Comparison of ENCODE assay signal across 1 cellular context in the genomic region with DNA sequence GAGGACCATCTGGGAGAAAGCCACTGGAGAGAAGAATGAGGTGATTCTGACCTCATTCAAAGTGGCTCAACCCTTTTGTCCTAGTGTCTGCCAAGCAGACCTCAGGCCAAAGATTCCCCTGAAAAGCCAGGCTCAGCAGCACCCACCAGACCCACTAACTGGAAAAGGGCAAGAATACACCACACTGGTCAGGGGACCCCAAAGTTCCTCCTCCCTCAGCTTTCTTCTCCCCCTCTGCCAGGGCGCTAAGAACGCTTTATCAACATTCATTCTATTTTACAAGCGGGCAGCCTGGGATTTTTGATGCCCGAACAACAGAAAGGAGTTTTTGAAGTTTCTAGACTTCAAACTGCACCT.
TF ChIP-seq lines count a peak whose summit lies in the region.

No MANE protein-coding gene starts in this region.

TF ChIP-seq in SK-N-SH treated with all-trans-retinoic acid at 6 μM for 48 hours, 23 proteins besides CTCF, POLR2A, EP300 and RAD21 (continued from another document):
- TF ChIP-seq, protein P1, sequence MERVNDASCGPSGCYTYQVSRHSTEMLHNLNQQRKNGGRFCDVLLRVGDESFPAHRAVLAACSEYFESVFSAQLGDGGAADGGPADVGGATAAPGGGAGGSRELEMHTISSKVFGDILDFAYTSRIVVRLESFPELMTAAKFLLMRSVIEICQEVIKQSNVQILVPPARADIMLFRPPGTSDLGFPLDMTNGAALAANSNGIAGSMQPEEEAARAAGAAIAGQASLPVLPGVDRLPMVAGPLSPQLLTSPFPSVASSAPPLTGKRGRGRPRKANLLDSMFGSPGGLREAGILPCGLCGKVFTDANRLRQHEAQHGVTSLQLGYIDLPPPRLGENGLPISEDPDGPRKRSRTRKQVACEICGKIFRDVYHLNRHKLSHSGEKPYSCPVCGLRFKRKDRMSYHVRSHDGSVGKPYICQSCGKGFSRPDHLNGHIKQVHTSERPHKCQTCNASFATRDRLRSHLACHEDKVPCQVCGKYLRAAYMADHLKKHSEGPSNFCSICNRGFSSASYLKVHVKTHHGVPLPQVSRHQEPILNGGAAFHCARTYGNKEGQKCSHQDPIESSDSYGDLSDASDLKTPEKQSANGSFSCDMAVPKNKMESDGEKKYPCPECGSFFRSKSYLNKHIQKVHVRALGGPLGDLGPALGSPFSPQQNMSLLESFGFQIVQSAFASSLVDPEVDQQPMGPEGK (CRISPR knock-in tag; IDR thresholded peaks at IDR 0.05; ENCODE audit: borderline replicate concordance), result no peak
- TF ChIP-seq RARB (CRISPR knock-in tag; IDR thresholded peaks at IDR 0.05) (no peak), CSRNP3 (CRISPR knock-in tag; IDR thresholded peaks at IDR 0.05) (no peak), TCF4 (CRISPR knock-in tag; IDR thresholded peaks at IDR 0.05; ENCODE audit: borderline replicate concordance) (no peak), ZFP30 (CRISPR knock-in tag; IDR thresholded peaks at IDR 0.05) (no peak), CSDC2 (CRISPR knock-in tag; IDR thresholded peaks at IDR 0.05) (no peak), SNAI2 (CRISPR knock-in tag; IDR thresholded peaks at IDR 0.05) (no peak), GLIS3 (CRISPR knock-in tag; IDR thresholded peaks at IDR 0.05) (no peak), CREB5 (CRISPR knock-in tag; IDR thresholded peaks at IDR 0.05; ENCODE audit: low read depth) (no peak), ARNTL (CRISPR knock-in tag; IDR thresholded peaks at IDR 0.05; ENCODE audit: borderline replicate concordance, low read depth) (no peak), ZC3H10 (CRISPR knock-in tag; IDR thresholded peaks at IDR 0.05) (no peak), ESRRG (CRISPR knock-in tag; IDR thresholded peaks at IDR 0.05) (no peak), ZFP3 (CRISPR knock-in tag; IDR thresholded peaks at IDR 0.05) (no peak)
- TF ChIP-seq, protein P2, sequence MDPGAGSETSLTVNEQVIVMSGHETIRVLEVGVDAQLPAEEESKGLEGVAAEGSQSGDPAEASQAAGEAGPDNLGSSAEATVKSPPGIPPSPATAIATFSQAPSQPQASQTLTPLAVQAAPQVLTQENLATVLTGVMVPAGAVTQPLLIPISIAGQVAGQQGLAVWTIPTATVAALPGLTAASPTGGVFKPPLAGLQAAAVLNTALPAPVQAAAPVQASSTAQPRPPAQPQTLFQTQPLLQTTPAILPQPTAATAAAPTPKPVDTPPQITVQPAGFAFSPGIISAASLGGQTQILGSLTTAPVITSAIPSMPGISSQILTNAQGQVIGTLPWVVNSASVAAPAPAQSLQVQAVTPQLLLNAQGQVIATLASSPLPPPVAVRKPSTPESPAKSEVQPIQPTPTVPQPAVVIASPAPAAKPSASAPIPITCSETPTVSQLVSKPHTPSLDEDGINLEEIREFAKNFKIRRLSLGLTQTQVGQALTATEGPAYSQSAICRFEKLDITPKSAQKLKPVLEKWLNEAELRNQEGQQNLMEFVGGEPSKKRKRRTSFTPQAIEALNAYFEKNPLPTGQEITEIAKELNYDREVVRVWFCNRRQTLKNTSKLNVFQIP (CRISPR knock-in tag; IDR thresholded peaks at IDR 0.05; ENCODE audit: borderline replicate concordance, low read depth), result no peak
